In the genomic region with DNA sequence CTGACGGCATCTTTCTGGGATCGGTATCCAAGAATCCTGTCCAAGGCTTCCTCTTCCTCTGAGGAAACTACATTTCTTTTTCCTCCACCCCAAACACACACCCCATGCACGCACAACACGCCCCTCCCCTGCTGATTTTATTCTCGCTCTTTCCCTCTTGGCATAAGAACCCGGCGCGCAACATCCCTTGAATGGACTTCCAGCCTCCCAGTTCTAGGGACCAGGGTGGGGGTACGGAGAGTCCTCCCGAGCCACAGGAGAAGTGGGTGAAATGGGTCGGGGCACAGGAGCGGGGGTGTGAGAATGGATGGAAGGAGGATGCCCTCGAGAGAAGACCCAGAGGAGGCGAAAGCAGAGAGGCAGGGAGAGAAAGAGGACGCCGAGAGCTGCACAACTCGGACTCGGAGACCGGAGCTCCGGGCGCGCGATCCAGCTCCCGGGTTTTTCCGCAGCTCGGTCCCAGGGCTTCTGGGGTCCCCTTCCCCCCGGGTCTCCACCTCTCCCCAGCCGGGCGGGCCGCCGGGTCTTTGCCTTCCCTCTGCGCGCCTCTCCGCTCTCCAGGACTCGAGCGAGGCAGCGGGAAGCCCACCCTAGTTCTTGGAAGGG, we compare ENCODE assay signal across 8 cellular contexts. TPM values are rescaled to one million over a fixed set of nuclear protein-coding genes. Genes with fewer than 3 reads are reported as not detected.
A peak's percentile ranks its signal among the peaks of the same experiment; 100 is the strongest.
DNase-seq lines count a peak whose midpoint lies in the region; ATAC-seq and TF ChIP-seq lines count a peak whose summit lies in the region.

No MANE protein-coding gene starts in this region.

- H2BK15ac ChIP-seq in IMR-90 (ENCODE audit: low read depth, low read length) (no peak overlapping the region; the same call in 2 of the 3 replicates), mesendoderm (replicated peaks; ENCODE audit: low read depth) (no peak overlapping the region)

- in situ Hi-C loops in IMR-90 (cut with MboI; ENCODE audit: low sequenced_read_pairs), result loop anchor here (10.0 kb wide), 2 partner anchors 407 to 1233 kb away; no protein-coding TSS in a partner anchor

- H3K27me3 Mint-ChIP-seq in activated B cell treated with CpG ODN at 0.5 μM for 24 hours, result peaks cover 10% of the 10 kb centered on the region

- no peaks in the 10 kb centered on the region for H3K27me3 ChIP-seq in IMR-90 (ENCODE audit: control insufficient read depth, insufficient read depth, low read length)
- H3K27me3 ChIP-seq in mesendoderm (ENCODE audit: insufficient read depth, low read length, poor library complexity), result no peaks in the 10 kb centered on the region

- H3K9me3 Mint-ChIP-seq in activated B cell treated with CpG ODN at 0.5 μM for 24 hours, result no peaks in the 10 kb centered on the region

- H3K27ac Mint-ChIP-seq in activated B cell treated with CpG ODN at 0.5 μM for 24 hours, result peak overlapping the region; percentile 50

- H3K18ac ChIP-seq in IMR-90 (ENCODE audit: low read depth, low read length) (no peak overlapping the region; the same call in 1 of the 2 replicates), mesendoderm (ENCODE audit: low read length) (peak overlapping the region; percentile 69)

- H3K27ac ChIP-seq in IMR-90 (ENCODE audit: insufficient read depth, low read length) (peak overlapping the region; percentile 75), mesendoderm (ENCODE audit: low read depth, low read length) (no peak overlapping the region), substantia nigra (ENCODE audit: low read depth, low read length, poor library complexity, severe bottlenecking) (peak overlapping the region; percentile 22)

- peaks cover 44% of the 10 kb centered on the region for H3K4me1 Mint-ChIP-seq in activated B cell treated with CpG ODN at 0.5 μM for 24 hours

- H2AK5ac ChIP-seq in IMR-90 (ENCODE audit: low read depth, low read length) (no peak overlapping the region), mesendoderm (ENCODE audit: low read length) (no peak overlapping the region)

- H3K4me2 ChIP-seq in IMR-90 (ENCODE audit: low read depth, low read length), result peak overlapping the region; percentile 84
- peak overlapping the region; percentile 94 for H3K4me2 ChIP-seq in mesendoderm (ENCODE audit: low read length)

- H2BK120ac ChIP-seq in IMR-90 (ENCODE audit: low read depth, low read length), result peak overlapping the region; percentile 70
- H2BK120ac ChIP-seq in mesendoderm (ENCODE audit: low read depth, low read length), result no peak overlapping the region

- POLR2A ChIA-PET in IMR-90 (lab: Charles Lee; ENCODE audit: unreplicated experiment), result interaction anchor here (0.6 to 1.4 kb wide), 2 partner anchors 266 to 1229 kb away, joined by 3 read pairs; no protein-coding TSS in a partner anchor
- POLR2A ChIA-PET in activated B cell treated with CpG ODN at 0.5 μM for 24 hours (lab: Charles Lee), result interaction anchor here (0.6 to 3.8 kb wide), 10 partner anchors 24 to 624 kb away, joined by 3 to 27 read pairs (median 5); no protein-coding TSS in a partner anchor

- H3K36me3 ChIP-seq in IMR-90 (ENCODE audit: control insufficient read depth, insufficient read depth, low read length) (no peaks in the 10 kb centered on the region), mesendoderm (ENCODE audit: control insufficient read depth, insufficient read depth, low read length) (no peaks in the 10 kb centered on the region)

- dilution Hi-C loops in IMR-90 (cut with HindIII; ENCODE audit: low sequenced_read_pairs, unreplicated experiment), result no loop called here

- H4K5ac ChIP-seq in IMR-90 (ENCODE audit: low read depth, low read length), result no peak overlapping the region
- no peak overlapping the region for H4K5ac ChIP-seq in mesendoderm (ENCODE audit: low read length)

- DNase-seq in C1 segment of cervical spinal cord (lab: John Stamatoyannopoulos, UW) (peak in 13 of 14 donors; percentile 10 to 70 (median 58)), IMR-90 (peak; percentile 60), activated B cell treated with CpG ODN at 0.5 μM for 24 hours (peak; percentile 48), epithelial cell of esophagus (ENCODE audit: low read depth) (peak; percentile 5), mesendoderm (peak; percentile 82), substantia nigra (lab: John Stamatoyannopoulos, UW) (peak in 43 of 49 donors; percentile 25 to 74 (median 48)), SIG-M5 (lab: John Stamatoyannopoulos, UW) (no peak)

- H3K4me1 ChIP-seq in IMR-90 (ENCODE audit: control insufficient read depth, insufficient read depth, low read length), result no peaks in the 10 kb centered on the region
- peaks cover 7% of the 10 kb centered on the region for H3K4me1 ChIP-seq in mesendoderm (ENCODE audit: control insufficient read depth, low read depth, low read length)

- peak overlapping the region; percentile 84; the same call in 1 of the 2 replicates for H3K14ac ChIP-seq in IMR-90 (replicated peaks; ENCODE audit: low read depth, low read length)

- peak overlapping the region; percentile 91 for H3K4me3 Mint-ChIP-seq in activated B cell treated with CpG ODN at 0.5 μM for 24 hours

- H3K79me2 ChIP-seq in mesendoderm (ENCODE audit: control insufficient read depth, insufficient read depth, low read length), result peaks cover 18% of the 10 kb centered on the region

- H3K79me1 ChIP-seq in IMR-90 (ENCODE audit: low read depth in 1 of 2, low read length in 2 of 2) (peaks cover 13 to 20% of the 10 kb centered on the region in 2 experiments; a peak in 3 of 4 replicates), mesendoderm (ENCODE audit: low read length) (peaks cover 5% of the 10 kb centered on the region)

- peak overlapping the region; percentile 98 for H2AFZ ChIP-seq in IMR-90 (replicated peaks; ENCODE audit: low read length, poor library complexity)

- no peak for TF ChIP-seq RAD21 in IMR-90 (IDR thresholded peaks at IDR 0.05; ENCODE audit: low read length)

- H4K20me1 ChIP-seq in IMR-90 (ENCODE audit: insufficient read depth, low read length), result peaks cover 6% of the 10 kb centered on the region; the same call in 1 of the 2 replicates

- H2BK5ac ChIP-seq in IMR-90 (ENCODE audit: low read depth, low read length, poor library complexity, severe bottlenecking) (peak overlapping the region; percentile 35), mesendoderm (ENCODE audit: low read length) (no peak overlapping the region)

- intact Hi-C loops in IMR-90 (cut with micrococcal nuclease) (loop anchor here (1.0 to 5.0 kb wide), 7 partner anchors 119 to 1311 kb away; no protein-coding TSS in a partner anchor), activated B cell treated with CpG ODN at 0.5 μM for 24 hours (cut with micrococcal nuclease) (loop anchor here (1.0 to 5.0 kb wide), 4 partner anchors 68 to 1236 kb away; no protein-coding TSS in a partner anchor)

- H3K23ac ChIP-seq in IMR-90 (ENCODE audit: low read depth, low read length), result peak overlapping the region; percentile 87
- peak overlapping the region; percentile 73 for H3K23ac ChIP-seq in mesendoderm (ENCODE audit: low read length)

- no peak for TF ChIP-seq POLR2A in IMR-90 (IDR thresholded peaks at IDR 0.05; ENCODE audit: low read depth, low read length)

- H2BK20ac ChIP-seq in IMR-90 (ENCODE audit: low read depth, low read length), result no peak overlapping the region

- H3K56ac ChIP-seq in IMR-90 (ENCODE audit: extremely low read depth, insufficient read depth, low read length) (0 out of 2 replicates have a peak overlapping the region, but pooled peaks have one; percentile 50), mesendoderm (ENCODE audit: low read length) (peak overlapping the region; percentile 90)

- H3K36me3 Mint-ChIP-seq in activated B cell treated with CpG ODN at 0.5 μM for 24 hours (ENCODE audit: low read depth), result no peaks in the 10 kb centered on the region

- peak overlapping the region; percentile 82 for H2AK9ac ChIP-seq in IMR-90 (replicated peaks; ENCODE audit: low read depth, low read length, poor library complexity)

- no peaks in the 10 kb centered on the region for H3K9me3 ChIP-seq in IMR-90 (ENCODE audit: control insufficient read depth, insufficient read depth, low read length)

- BruUV-seq in IMR-90 (replicated peaks; lab: Mats Ljungman, UMichigan), result no TSS peak

- H3K4ac ChIP-seq in IMR-90 (ENCODE audit: low read depth, low read length) (peak overlapping the region; percentile 50), mesendoderm (ENCODE audit: low read depth, low read length) (peak overlapping the region; percentile 49)

- peak overlapping the region; percentile 79 for H3K4me3 ChIP-seq in IMR-90 (ENCODE audit: insufficient read depth, low read depth, low read length)
- peak overlapping the region; percentile 44 for H3K4me3 ChIP-seq in epithelial cell of esophagus (ENCODE audit: low read length)
- peak overlapping the region; percentile 54 for H3K4me3 ChIP-seq in mesendoderm (ENCODE audit: low read length)

- no peak for TF ChIP-seq CTCF in IMR-90 (conservative IDR thresholded peaks at IDR 0.05; ENCODE audit: low read depth, low read length)
- TF ChIP-seq CTCF in activated B cell treated with CpG ODN at 0.5 μM for 24 hours (IDR thresholded peaks at IDR 0.05), result no peak
- no peak for TF ChIP-seq CTCF in epithelial cell of esophagus (IDR thresholded peaks at IDR 0.05; ENCODE audit: insufficient read depth, low read depth, low read length, missing control alignments)

- ATAC-seq in IMR-90 (ENCODE audit: low read depth) (peak; percentile 25), activated B cell treated with CpG ODN at 0.5 μM for 24 hours (ENCODE audit: low read depth) (no peak), GM18520 (IDR thresholded peaks at IDR 0.05; ENCODE audit: unreplicated experiment) (no peak)

- H3K9ac ChIP-seq in IMR-90 (ENCODE audit: low read depth, low read length), result peak overlapping the region; percentile 77
- peak overlapping the region; percentile 76 for H3K9ac ChIP-seq in mesendoderm (ENCODE audit: low read length)

- CTCF ChIA-PET in IMR-90 (lab: Yijun Ruan, JAX) (interaction anchor here (1.4 to 1.5 kb wide), 2 partner anchors 403 to 620 kb away, joined by 4 to 5 read pairs; no protein-coding TSS in a partner anchor), activated B cell treated with CpG ODN at 0.5 μM for 24 hours (lab: Charles Lee) (interaction anchor here (2.5 to 4.7 kb wide), 5 partner anchors 13 to 621 kb away, joined by 9 to 61 read pairs (median 39); no protein-coding TSS in a partner anchor)

- no peaks in the 10 kb centered on the region for H3K9me1 ChIP-seq in IMR-90 (ENCODE audit: insufficient read depth, low read length)

- WGBS in IMR-90 (ENCODE audit: extremely low coverage in 2 of 2, insufficient read length in 1 of 2), 2 experiments, result no CpG with 5 or more reads among the region's 37 CpGs
- WGBS in mesendoderm (ENCODE audit: extremely low coverage, insufficient coverage, low lambda C conversion rate), result no CpG with 5 or more reads among the region's 37 CpGs

- H4K91ac ChIP-seq in IMR-90 (ENCODE audit: insufficient read depth, low read depth, low read length), result no peak overlapping the region; the same call in 1 of the 2 replicates

- H4K8ac ChIP-seq in IMR-90 (ENCODE audit: low read depth in 2 of 2, low read length in 2 of 2) (peak overlapping the region in 1 of 2 experiments; percentile 0; a peak in 1 of 4 replicates), mesendoderm (ENCODE audit: low read depth, low read length) (no peak overlapping the region)

RNA-seq across cellular contexts. Expression of a gene that starts 1.4 kb away (rescaled TPM):
- total RNA-seq in IMR-90 (2012; rRNA removed) (7.2 and 12.4 TPM in 2 replicates), activated B cell treated with CpG ODN at 0.5 μM for 24 hours (22.2 and 22.3 TPM in 2 replicates)
- polyA plus RNA-seq in IMR-90 (2012; rRNA removed), result 6.2 and 6.5 TPM in 2 replicates
- 6.6 and 16.6 TPM in 2 replicates for polyA plus RNA-seq in IMR-90 (2012; cell fraction: cytosol; rRNA removed)
- polyA plus RNA-seq in IMR-90 (2012; cell fraction: nucleus; rRNA removed; ENCODE audit: low replicate concordance), result 3.8 and 4.1 TPM in 2 replicates
- polyA plus RNA-seq in mesendoderm (2013, experiment 1 of 2), result 15.1 TPM
- polyA plus RNA-seq in mesendoderm (2013, experiment 2 of 2), result 15.3 TPM
